In the genomic region with DNA sequence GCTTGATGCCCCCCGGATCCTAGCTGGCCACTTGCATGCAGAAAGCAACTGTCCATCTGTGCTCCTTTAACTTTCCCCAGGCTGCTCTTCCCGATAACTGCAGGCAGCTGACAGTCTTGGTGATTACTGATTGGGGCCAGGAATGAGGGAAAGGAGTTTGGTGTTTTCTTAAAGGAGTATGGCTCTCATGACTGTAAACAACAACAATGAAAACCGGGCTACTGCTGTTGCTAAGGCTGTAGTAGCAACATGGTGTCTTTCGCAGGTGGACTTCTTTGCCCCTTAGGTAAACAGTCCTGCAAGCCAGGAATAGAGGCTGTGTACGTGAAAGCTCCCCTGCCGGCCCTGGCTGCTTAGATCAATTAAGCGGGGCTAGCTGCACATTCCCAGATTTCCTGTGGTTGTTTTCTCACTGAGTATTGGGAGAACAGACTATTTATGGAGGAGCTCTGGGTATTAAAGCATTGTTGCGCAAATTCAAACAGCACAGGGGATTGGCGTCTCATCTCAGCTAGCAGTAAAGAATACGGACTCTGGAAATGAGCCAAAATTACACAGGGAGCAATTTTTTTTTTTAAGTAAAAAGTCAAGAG, we compare ENCODE assay signal across 1 cellular context.
TF ChIP-seq lines count a peak whose summit lies in the region.

No MANE protein-coding gene starts in this region.

TF ChIP-seq in K562, 482 proteins besides CTCF, POLR2A, EP300 and RAD21 (continued from another document):
- TF ChIP-seq, protein P1, sequence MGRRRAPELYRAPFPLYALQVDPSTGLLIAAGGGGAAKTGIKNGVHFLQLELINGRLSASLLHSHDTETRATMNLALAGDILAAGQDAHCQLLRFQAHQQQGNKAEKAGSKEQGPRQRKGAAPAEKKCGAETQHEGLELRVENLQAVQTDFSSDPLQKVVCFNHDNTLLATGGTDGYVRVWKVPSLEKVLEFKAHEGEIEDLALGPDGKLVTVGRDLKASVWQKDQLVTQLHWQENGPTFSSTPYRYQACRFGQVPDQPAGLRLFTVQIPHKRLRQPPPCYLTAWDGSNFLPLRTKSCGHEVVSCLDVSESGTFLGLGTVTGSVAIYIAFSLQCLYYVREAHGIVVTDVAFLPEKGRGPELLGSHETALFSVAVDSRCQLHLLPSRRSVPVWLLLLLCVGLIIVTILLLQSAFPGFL (CRISPR knock-in tag; IDR thresholded peaks at IDR 0.05), result no peak
- no peak for TF ChIP-seq ZNF785 (CRISPR knock-in tag; IDR thresholded peaks at IDR 0.05)
- TF ChIP-seq TAL1 (IDR thresholded peaks at IDR 0.05), result peak; percentile 56
- 0 out of 2 replicates have a peak, but pooled peaks have one; percentile 46 for TF ChIP-seq TEAD4 (IDR thresholded peaks at IDR 0.05; ENCODE audit: low read length)
- TF ChIP-seq TEAD4 (CRISPR knock-in tag; IDR thresholded peaks at IDR 0.05; ENCODE audit: borderline replicate concordance), result no peak
- peak; percentile 2 for TF ChIP-seq MEIS2 (IDR thresholded peaks at IDR 0.05; ENCODE audit: partially characterized antibody)
- no peak for TF ChIP-seq KDM5B (IDR thresholded peaks at IDR 0.05; ENCODE audit: insufficient replicate concordance, low read depth, low read length)
- TF ChIP-seq, protein P2, sequence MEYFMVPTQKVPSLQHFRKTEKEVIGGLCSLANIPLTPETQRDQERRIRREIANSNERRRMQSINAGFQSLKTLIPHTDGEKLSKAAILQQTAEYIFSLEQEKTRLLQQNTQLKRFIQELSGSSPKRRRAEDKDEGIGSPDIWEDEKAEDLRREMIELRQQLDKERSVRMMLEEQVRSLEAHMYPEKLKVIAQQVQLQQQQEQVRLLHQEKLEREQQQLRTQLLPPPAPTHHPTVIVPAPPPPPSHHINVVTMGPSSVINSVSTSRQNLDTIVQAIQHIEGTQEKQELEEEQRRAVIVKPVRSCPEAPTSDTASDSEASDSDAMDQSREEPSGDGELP (CRISPR knock-in tag; IDR thresholded peaks at IDR 0.05; ENCODE audit: borderline replicate concordance), result peak; percentile 60; the same call in 1 of the 2 replicates
- no peak for TF ChIP-seq CEBPG (CRISPR knock-in tag; IDR thresholded peaks at IDR 0.05)
- TF ChIP-seq CEBPG (tag; conservative IDR thresholded peaks at IDR 0.05 in 1 of 2, IDR thresholded peaks at IDR 0.05 in 1 of 2), result peak in 1 of 2 experiments; percentile 55; a peak in 2 of 4 replicates
- no peak for TF ChIP-seq NR4A1 (CRISPR knock-in tag; IDR thresholded peaks at IDR 0.05)
- TF ChIP-seq NR4A1 (tag; IDR thresholded peaks at IDR 0.05), result no peak
- no peak for TF ChIP-seq ZNF324 (CRISPR knock-in tag; IDR thresholded peaks at IDR 0.05)
- peak; percentile 75 for TF ChIP-seq NFIC (IDR thresholded peaks at IDR 0.05)
- TF ChIP-seq NR2C2 (CRISPR knock-in tag; IDR thresholded peaks at IDR 0.05), result no peak
- TF ChIP-seq NR2C2 (tag; IDR thresholded peaks at IDR 0.05), result no peak
- TF ChIP-seq GABPA (tag; conservative IDR thresholded peaks at IDR 0.05; ENCODE audit: low read depth), result no peak
- TF ChIP-seq, protein P3, sequence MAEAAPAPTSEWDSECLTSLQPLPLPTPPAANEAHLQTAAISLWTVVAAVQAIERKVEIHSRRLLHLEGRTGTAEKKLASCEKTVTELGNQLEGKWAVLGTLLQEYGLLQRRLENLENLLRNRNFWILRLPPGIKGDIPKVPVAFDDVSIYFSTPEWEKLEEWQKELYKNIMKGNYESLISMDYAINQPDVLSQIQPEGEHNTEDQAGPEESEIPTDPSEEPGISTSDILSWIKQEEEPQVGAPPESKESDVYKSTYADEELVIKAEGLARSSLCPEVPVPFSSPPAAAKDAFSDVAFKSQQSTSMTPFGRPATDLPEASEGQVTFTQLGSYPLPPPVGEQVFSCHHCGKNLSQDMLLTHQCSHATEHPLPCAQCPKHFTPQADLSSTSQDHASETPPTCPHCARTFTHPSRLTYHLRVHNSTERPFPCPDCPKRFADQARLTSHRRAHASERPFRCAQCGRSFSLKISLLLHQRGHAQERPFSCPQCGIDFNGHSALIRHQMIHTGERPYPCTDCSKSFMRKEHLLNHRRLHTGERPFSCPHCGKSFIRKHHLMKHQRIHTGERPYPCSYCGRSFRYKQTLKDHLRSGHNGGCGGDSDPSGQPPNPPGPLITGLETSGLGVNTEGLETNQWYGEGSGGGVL (CRISPR knock-in tag; IDR thresholded peaks at IDR 0.05), result no peak
- TF ChIP-seq POLR2G (IDR thresholded peaks at IDR 0.05; ENCODE audit: low read depth, low read length), result no peak
- TF ChIP-seq TCF3 (CRISPR knock-in tag; IDR thresholded peaks at IDR 0.05), result peak; percentile 72
- TF ChIP-seq, protein P4, sequence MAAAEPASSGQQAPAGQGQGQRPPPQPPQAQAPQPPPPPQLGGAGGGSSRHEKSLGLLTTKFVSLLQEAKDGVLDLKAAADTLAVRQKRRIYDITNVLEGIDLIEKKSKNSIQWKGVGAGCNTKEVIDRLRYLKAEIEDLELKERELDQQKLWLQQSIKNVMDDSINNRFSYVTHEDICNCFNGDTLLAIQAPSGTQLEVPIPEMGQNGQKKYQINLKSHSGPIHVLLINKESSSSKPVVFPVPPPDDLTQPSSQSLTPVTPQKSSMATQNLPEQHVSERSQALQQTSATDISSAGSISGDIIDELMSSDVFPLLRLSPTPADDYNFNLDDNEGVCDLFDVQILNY (CRISPR knock-in tag; IDR thresholded peaks at IDR 0.05), result no peak
- TF ChIP-seq NCOR1 (IDR thresholded peaks at IDR 0.05), result peak; percentile 31; the same call in 1 of the 2 replicates
- TF ChIP-seq CBX3 (IDR thresholded peaks at IDR 0.05; ENCODE audit: borderline replicate concordance in 1 of 2, low read length in 2 of 2), result no peak
- no peak for TF ChIP-seq STAT5A (IDR thresholded peaks at IDR 0.05; ENCODE audit: borderline replicate concordance, low read length)
- TF ChIP-seq, protein P5, sequence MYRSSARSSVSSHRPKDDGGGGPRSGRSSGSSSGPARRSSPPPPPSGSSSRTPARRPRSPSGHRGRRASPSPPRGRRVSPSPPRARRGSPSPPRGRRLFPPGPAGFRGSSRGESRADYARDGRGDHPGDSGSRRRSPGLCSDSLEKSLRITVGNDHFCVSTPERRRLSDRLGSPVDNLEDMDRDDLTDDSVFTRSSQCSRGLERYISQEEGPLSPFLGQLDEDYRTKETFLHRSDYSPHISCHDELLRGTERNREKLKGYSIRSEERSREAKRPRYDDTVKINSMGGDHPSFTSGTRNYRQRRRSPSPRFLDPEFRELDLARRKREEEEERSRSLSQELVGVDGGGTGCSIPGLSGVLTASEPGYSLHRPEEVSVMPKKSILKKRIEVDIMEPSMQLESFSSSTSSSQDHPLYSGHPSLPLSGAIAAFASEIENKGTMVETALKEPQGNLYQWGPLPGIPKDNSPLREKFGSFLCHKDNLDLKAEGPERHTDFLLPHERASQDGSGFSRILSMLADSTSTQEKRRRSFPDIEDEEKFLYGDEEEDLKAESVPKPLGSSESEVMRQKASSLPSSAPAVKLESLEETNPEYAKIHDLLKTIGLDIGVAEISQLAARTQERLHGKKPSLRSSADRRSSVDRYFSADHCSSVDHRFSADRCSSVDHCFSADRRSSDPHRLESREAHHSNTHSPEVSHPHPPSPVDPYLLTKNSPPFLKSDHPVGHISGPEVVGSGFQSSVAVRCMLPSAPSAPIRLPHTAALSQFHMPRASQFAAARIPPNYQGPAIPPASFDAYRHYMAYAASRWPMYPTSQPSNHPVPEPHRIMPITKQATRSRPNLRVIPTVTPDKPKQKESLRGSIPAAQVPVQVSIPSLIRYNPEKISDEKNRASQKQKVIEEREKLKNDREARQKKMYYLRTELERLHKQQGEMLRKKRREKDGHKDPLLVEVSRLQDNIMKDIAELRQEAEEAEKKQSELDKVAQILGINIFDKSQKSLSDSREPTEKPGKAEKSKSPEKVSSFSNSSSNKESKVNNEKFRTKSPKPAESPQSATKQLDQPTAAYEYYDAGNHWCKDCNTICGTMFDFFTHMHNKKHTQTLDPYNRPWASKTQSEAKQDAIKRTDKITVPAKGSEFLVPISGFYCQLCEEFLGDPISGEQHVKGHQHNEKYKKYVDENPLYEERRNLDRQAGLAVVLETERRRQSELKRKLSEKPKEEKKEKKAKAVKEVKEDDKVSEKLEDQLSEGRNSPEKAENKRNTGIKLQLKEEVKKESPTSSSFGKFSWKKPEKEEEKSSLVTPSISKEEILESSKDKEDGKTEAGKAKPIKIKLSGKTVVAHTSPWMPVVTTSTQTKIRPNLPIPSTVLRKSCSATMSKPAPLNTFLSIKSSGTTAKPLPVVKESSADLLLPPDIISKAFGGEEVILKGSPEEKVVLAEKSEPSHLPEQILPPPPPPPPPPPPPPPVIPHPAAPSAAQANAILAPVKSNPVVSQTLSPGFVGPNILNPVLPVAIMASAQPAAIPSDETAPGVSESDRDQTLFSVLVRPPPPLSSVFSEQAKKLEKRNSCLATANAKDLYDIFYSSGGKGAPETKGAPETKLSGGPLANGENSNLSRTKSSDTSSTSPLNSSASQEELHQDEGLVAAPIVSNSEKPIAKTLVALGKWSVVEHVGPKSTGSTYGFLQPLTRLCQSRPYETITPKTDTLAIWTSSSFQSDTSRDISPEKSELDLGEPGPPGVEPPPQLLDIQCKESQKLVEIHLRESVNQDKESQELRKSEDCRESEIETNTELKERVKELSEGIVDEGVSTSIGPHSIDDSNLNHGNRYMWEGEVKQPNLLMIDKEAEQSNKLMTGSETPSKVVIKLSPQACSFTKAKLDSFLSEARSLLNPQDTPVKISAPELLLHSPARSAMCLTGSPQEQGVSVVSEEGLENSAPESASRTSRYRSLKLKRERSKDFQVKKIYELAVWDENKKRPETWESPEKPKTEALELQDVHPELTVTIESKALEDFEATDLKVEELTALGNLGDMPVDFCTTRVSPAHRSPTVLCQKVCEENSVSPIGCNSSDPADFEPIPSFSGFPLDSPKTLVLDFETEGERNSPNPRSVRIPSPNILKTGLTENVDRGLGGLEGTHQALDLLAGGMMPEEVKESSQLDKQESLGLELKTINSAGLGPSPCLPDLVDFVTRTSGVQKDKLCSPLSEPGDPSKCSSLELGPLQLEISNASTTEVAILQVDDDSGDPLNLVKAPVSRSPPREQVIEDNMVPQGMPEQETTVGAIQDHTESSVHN (IDR thresholded peaks at IDR 0.05; ENCODE audit: borderline replicate concordance in 1 of 2, low read depth in 1 of 2), result no peak
- TF ChIP-seq, protein P6, sequence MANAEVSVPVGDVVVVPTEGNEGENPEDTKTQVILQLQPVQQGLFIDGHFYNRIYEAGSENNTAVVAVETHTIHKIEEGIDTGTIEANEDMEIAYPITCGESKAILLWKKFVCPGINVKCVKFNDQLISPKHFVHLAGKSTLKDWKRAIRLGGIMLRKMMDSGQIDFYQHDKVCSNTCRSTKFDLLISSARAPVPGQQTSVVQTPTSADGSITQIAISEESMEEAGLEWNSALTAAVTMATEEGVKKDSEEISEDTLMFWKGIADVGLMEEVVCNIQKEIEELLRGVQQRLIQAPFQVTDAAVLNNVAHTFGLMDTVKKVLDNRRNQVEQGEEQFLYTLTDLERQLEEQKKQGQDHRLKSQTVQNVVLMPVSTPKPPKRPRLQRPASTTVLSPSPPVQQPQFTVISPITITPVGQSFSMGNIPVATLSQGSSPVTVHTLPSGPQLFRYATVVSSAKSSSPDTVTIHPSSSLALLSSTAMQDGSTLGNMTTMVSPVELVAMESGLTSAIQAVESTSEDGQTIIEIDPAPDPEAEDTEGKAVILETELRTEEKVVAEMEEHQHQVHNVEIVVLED (CRISPR knock-in tag; IDR thresholded peaks at IDR 0.05), result no peak
- TF ChIP-seq, protein P7, sequence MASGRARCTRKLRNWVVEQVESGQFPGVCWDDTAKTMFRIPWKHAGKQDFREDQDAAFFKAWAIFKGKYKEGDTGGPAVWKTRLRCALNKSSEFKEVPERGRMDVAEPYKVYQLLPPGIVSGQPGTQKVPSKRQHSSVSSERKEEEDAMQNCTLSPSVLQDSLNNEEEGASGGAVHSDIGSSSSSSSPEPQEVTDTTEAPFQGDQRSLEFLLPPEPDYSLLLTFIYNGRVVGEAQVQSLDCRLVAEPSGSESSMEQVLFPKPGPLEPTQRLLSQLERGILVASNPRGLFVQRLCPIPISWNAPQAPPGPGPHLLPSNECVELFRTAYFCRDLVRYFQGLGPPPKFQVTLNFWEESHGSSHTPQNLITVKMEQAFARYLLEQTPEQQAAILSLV (tag; IDR thresholded peaks at IDR 0.05), result no peak
- TF ChIP-seq, protein P8, sequence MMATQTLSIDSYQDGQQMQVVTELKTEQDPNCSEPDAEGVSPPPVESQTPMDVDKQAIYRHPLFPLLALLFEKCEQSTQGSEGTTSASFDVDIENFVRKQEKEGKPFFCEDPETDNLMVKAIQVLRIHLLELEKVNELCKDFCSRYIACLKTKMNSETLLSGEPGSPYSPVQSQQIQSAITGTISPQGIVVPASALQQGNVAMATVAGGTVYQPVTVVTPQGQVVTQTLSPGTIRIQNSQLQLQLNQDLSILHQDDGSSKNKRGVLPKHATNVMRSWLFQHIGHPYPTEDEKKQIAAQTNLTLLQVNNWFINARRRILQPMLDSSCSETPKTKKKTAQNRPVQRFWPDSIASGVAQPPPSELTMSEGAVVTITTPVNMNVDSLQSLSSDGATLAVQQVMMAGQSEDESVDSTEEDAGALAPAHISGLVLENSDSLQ (IDR thresholded peaks at IDR 0.05), result peak; percentile 6; the same call in 1 of the 2 replicates
- peak in 1 of 2 experiments; percentile 63; a peak in 2 of 4 replicates for TF ChIP-seq FOXK2 (conservative IDR thresholded peaks at IDR 0.05 in 1 of 2, IDR thresholded peaks at IDR 0.05 in 1 of 2; ENCODE audit: low read depth in 2 of 2)
- no peak for TF ChIP-seq CC2D1A (IDR thresholded peaks at IDR 0.05)
- TF ChIP-seq CBFA2T2 (conservative IDR thresholded peaks at IDR 0.05), result peak; percentile 65
- TF ChIP-seq, protein P9, sequence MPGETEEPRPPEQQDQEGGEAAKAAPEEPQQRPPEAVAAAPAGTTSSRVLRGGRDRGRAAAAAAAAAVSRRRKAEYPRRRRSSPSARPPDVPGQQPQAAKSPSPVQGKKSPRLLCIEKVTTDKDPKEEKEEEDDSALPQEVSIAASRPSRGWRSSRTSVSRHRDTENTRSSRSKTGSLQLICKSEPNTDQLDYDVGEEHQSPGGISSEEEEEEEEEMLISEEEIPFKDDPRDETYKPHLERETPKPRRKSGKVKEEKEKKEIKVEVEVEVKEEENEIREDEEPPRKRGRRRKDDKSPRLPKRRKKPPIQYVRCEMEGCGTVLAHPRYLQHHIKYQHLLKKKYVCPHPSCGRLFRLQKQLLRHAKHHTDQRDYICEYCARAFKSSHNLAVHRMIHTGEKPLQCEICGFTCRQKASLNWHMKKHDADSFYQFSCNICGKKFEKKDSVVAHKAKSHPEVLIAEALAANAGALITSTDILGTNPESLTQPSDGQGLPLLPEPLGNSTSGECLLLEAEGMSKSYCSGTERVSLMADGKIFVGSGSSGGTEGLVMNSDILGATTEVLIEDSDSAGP (CRISPR knock-in tag; IDR thresholded peaks at IDR 0.05), result peak; percentile 83
- TF ChIP-seq KDM1A (IDR thresholded peaks at IDR 0.05), result no peak
- no peak for TF ChIP-seq MAFK (IDR thresholded peaks at IDR 0.05; ENCODE audit: low read length)
